In genomic region chr5:150342583-150342982, GRCh38 we compare ENCODE assay signal across 20 cellular contexts. TPM values are rescaled to one million over a fixed set of nuclear protein-coding genes. Genes with fewer than 3 reads are reported as not detected.
"Had no signal": no experiment of that assay in that cellular context is flagged by ENCODE, and none has a peak within 500 bp of the region (broad histone marks: within the 10 kb centered on the region; RNA-seq: fewer than 3 reads in every experiment).

No MANE protein-coding gene starts in this region.

- H3K36me3 ChIP-seq: breast epithelium, lower lobe of right lung, right atrium auricular region had no signal

- H3K9me3 ChIP-seq: breast epithelium, lower lobe of right lung, right atrium auricular region had no signal

- H3K27me3 Mint-ChIP-seq: activated B cell treated with CpG ODN at 0.5 μM for 24 hours; activated naive CD8-positive, alpha-beta T cell had no signal

- H3K9me3 Mint-ChIP-seq: activated B cell treated with CpG ODN at 0.5 μM for 24 hours; activated CD4-positive, alpha-beta T cell treated with anti-CD3 and anti-CD28 coated beads, Interleukin-2, amount 10 ng/mL, durations not matched to agents 7 days and 5 days; immature natural killer cell had no signal

- FAIRE-seq: endometrium, small intestine had no signal

- DNase-seq: activated B cell treated with CpG ODN at 0.5 μM for 24 hours; activated CD4-positive, alpha-beta T cell treated with anti-CD3 and anti-CD28 coated beads, Interleukin-2, amount 10 ng/mL, durations not matched to agents 7 days and 5 days; activated gamma-delta T cell; activated T-cell treated with anti-CD3 and anti-CD28 coated beads, Interleukin-2, amount 50 U/mL, for 48 hours; aorta; dorsolateral prefrontal cortex; hypothalamus; left cardiac atrium; lower lobe of right lung; naive thymus-derived CD4-positive, alpha-beta T cell; small intestine; substantia nigra; trophoblast cell had no signal

- ATAC-seq: esophagus mucosa; left cardiac atrium; lower lobe of right lung; naive thymus-derived CD4-positive, alpha-beta T cell had no signal

- H3K4me1 ChIP-seq: breast epithelium, lower lobe of right lung, right atrium auricular region had no signal

- H3K27ac ChIP-seq: breast epithelium, dorsolateral prefrontal cortex, lower lobe of right lung, right atrium auricular region had no signal

- H3K4me3 Mint-ChIP-seq: activated B cell treated with CpG ODN at 0.5 μM for 24 hours; activated CD4-positive, alpha-beta T cell treated with anti-CD3 and anti-CD28 coated beads, Interleukin-2, amount 10 ng/mL, durations not matched to agents 7 days and 5 days; activated naive CD8-positive, alpha-beta T cell had no signal

- H3K4me3 ChIP-seq: breast epithelium, dorsolateral prefrontal cortex, lower lobe of right lung, right atrium auricular region had no signal

- H3K36me3 Mint-ChIP-seq: activated naive CD8-positive, alpha-beta T cell; immature natural killer cell; naive thymus-derived CD4-positive, alpha-beta T cell had no signal

- H3K27me3 ChIP-seq: breast epithelium, dorsolateral prefrontal cortex, right atrium auricular region had no signal

- H3K4me1 Mint-ChIP-seq: activated B cell treated with CpG ODN at 0.5 μM for 24 hours had no signal

- H3K27ac Mint-ChIP-seq: activated B cell treated with CpG ODN at 0.5 μM for 24 hours; activated CD4-positive, alpha-beta T cell treated with anti-CD3 and anti-CD28 coated beads, Interleukin-2, amount 10 ng/mL, durations not matched to agents 7 days and 5 days; activated naive CD8-positive, alpha-beta T cell had no signal

RNA-seq across cellular contexts. Expression of gene ARSI, which starts 39.9 kb away (rescaled TPM):
- total RNA-seq: activated B cell treated with CpG ODN at 0.5 μM for 24 hours; activated CD4-positive, alpha-beta T cell treated with anti-CD3 and anti-CD28 coated beads, Interleukin-2, amount 10 ng/mL, durations not matched to agents 7 days and 5 days; T-helper 1 cell treated with Interleukin-12 subunit alpha and Interleukin-12 subunit beta and Interleukin-4 antibody, amounts not matched to agents 30 ng/mL and 1 ng/mL, for 36 hours had no signal
- polyA plus RNA-seq: aorta; immature natural killer cell; naive thymus-derived CD4-positive, alpha-beta T cell had no signal

RNA-seq across cellular contexts. Expression of gene CAMK2A, which starts 53.0 kb away (rescaled TPM):
- total RNA-seq: activated B cell treated with CpG ODN at 0.5 μM for 24 hours; activated CD4-positive, alpha-beta T cell treated with anti-CD3 and anti-CD28 coated beads, Interleukin-2, amount 10 ng/mL, durations not matched to agents 7 days and 5 days; naive thymus-derived CD4-positive, alpha-beta T cell; T-helper 1 cell treated with Interleukin-12 subunit alpha and Interleukin-12 subunit beta and Interleukin-4 antibody, amounts not matched to agents 30 ng/mL and 1 ng/mL, for 36 hours had no signal
- polyA plus RNA-seq: immature natural killer cell; naive thymus-derived CD4-positive, alpha-beta T cell had no signal
